Comparison of ENCODE assay signal across 10 cellular contexts in the genomic region with DNA sequence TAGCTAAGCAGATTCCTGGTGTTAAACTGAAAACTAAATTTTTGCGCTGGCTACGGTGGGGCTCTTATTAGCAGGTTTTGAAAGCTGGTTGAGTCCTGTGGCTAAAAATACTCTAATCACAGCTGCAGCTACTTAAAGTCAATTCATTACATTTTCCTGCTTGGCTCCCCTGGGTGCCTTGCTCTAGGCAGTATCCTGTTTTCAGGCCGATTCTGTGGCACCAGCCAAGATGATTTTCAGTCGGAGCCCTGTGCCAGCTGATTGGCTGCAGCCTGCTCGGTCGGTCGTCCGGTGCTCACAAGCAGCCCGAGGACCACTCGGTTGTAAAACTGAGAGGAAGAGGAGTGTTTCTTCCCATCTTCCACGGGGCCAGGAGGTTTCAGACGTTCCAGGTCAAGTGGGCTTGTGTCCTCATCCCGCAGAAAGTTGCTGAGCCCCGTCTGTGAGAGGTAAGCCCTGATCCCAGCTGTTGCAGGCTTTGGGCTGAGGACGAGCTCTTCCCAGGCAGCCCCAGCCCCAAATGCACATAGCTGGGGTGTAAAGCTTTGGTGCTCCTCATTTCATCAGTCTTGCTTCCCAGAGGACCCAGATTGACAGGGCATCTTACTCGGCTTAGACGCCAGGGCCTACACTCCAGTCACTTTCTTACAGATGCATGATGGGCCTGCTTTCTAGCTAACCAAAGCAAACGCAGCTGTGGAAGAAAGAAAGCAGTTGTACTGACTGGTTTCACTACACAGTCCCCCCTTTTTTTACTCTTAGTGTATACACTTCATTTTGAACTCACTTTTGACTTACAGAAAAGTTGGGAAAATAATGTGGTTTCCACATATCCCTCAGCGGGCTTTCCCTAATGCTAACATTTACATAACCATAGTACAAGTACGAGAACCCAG. TPM values are rescaled to one million over a fixed set of nuclear protein-coding genes. Genes with fewer than 3 reads are reported as not detected.
DNase-seq lines count a peak whose midpoint lies in the region; ATAC-seq and TF ChIP-seq lines count a peak whose summit lies in the region.
"Had no signal": no experiment of that assay in that cellular context is flagged by ENCODE, and none has a peak within 500 bp of the region (broad histone marks: within the 10 kb centered on the region; RNA-seq: fewer than 3 reads in every experiment).

No MANE protein-coding gene starts in this region.

- H3K4me1 ChIP-seq in gastroesophageal sphincter, result peaks cover 0 to 39% (median 18%) of the 10 kb centered on the region in 3 donors
- peaks cover 2 to 14% (median 7%) of the 10 kb centered on the region in 4 donors for H3K4me1 ChIP-seq in transverse colon

- H3K27me3 Mint-ChIP-seq in activated T-cell treated with anti-CD3 and anti-CD28 coated beads, Interleukin-2, amount 50 U/mL, for 72 hours (ENCODE audit: low read depth), result no peaks in the 10 kb centered on the region
- H3K27me3 Mint-ChIP-seq in activated T-cell treated with anti-CD3 and anti-CD28 coated beads, Interleukin-2, amount 50 U/mL, for 24 hours, result no peaks in the 10 kb centered on the region

- H3K4me3 ChIP-seq in gastroesophageal sphincter (peak overlapping the region in 1 of 2 donors; percentile 15), transverse colon (no peak overlapping the region)

- peak; percentile 44 to 54 for ATAC-seq in activated T-cell treated with anti-CD3 and anti-CD28 coated beads, Interleukin-2, amount 50 U/mL, for 72 hours (replicated peaks in 1 of 2)
- ATAC-seq in HG03175 (IDR thresholded peaks at IDR 0.05; ENCODE audit: unreplicated experiment) (peak; percentile 30), gastroesophageal sphincter (peak; percentile 77), HG03139 (IDR thresholded peaks at IDR 0.05; ENCODE audit: unreplicated experiment) (no peak)

- H3K36me3 ChIP-seq in gastroesophageal sphincter (peaks cover 0 to 21% of the 10 kb centered on the region in 2 donors), transverse colon (peaks cover 0 to 12% (median 2%) of the 10 kb centered on the region in 4 donors)

- WGBS in gastroesophageal sphincter (ENCODE audit: low coverage in 1 of 2), 2 donors, result 38 to 43% methylated on average over 7 of the region's 20 CpGs
- WGBS in transverse colon (ENCODE audit: low coverage in 1 of 2), 2 donors, result 66 to 81% methylated on average over 4 to 20 of the region's 20 CpGs

- H3K4me3 Mint-ChIP-seq in activated T-cell treated with anti-CD3 and anti-CD28 coated beads, Interleukin-2, amount 50 U/mL, for 72 hours, result no peak overlapping the region
- no peak overlapping the region for H3K4me3 Mint-ChIP-seq in activated T-cell treated with anti-CD3 and anti-CD28 coated beads, Interleukin-2, amount 50 U/mL, for 24 hours
- H3K4me3 Mint-ChIP-seq: neural crest cell had no signal

- H3K27ac Mint-ChIP-seq in activated T-cell treated with anti-CD3 and anti-CD28 coated beads, Interleukin-2, amount 50 U/mL, for 72 hours, result no peak overlapping the region
- H3K27ac Mint-ChIP-seq in activated T-cell treated with anti-CD3 and anti-CD28 coated beads, Interleukin-2, amount 50 U/mL, for 24 hours, result no peak overlapping the region

- no peaks in the 10 kb centered on the region for H3K9me3 Mint-ChIP-seq in activated T-cell treated with anti-CD3 and anti-CD28 coated beads, Interleukin-2, amount 50 U/mL, for 72 hours
- H3K9me3 Mint-ChIP-seq in activated T-cell treated with anti-CD3 and anti-CD28 coated beads, Interleukin-2, amount 50 U/mL, for 24 hours, result no peaks in the 10 kb centered on the region

- H3K27me3 ChIP-seq in gastroesophageal sphincter (no peaks in the 10 kb centered on the region), transverse colon (no peaks in the 10 kb centered on the region)

- no peak for TF ChIP-seq POLR2A in gastroesophageal sphincter (IDR thresholded peaks at IDR 0.05)
- no peak for TF ChIP-seq POLR2A in transverse colon (IDR thresholded peaks at IDR 0.05)

- H3K27ac ChIP-seq in gastroesophageal sphincter (peak overlapping the region; percentile 2 to 81 (median 57)), transverse colon (peak overlapping the region in 3 of 4 donors; percentile 36 to 59 (median 38))

- H3K4me1 Mint-ChIP-seq in activated T-cell treated with anti-CD3 and anti-CD28 coated beads, Interleukin-2, amount 50 U/mL, for 72 hours (ENCODE audit: low read depth), result peaks cover 42% of the 10 kb centered on the region
- peaks cover 45% of the 10 kb centered on the region for H3K4me1 Mint-ChIP-seq in activated T-cell treated with anti-CD3 and anti-CD28 coated beads, Interleukin-2, amount 50 U/mL, for 24 hours (ENCODE audit: low read depth)
- H3K4me1 Mint-ChIP-seq: neural crest cell had no signal

- H3K9me3 ChIP-seq in gastroesophageal sphincter (no peaks in the 10 kb centered on the region), transverse colon (no peaks in the 10 kb centered on the region)

- no peak for TF ChIP-seq CTCF in gastroesophageal sphincter (IDR thresholded peaks at IDR 0.05)
- no peak for TF ChIP-seq CTCF in transverse colon (IDR thresholded peaks at IDR 0.05)

- peaks cover 3 to 4% of the 10 kb centered on the region in 2 donors for H3K36me3 Mint-ChIP-seq in activated T-cell treated with anti-CD3 and anti-CD28 coated beads, Interleukin-2, amount 50 U/mL, for 72 hours (ENCODE audit: insufficient read depth in 2 of 2)
- H3K36me3 Mint-ChIP-seq in activated T-cell treated with anti-CD3 and anti-CD28 coated beads, Interleukin-2, amount 50 U/mL, for 24 hours (ENCODE audit: low read depth), result peaks cover 23% of the 10 kb centered on the region

- intact Hi-C loops in transverse colon (cut with DNase I; ENCODE audit: low total_unique reads), result no loop called here

- TF ChIP-seq EP300 in gastroesophageal sphincter (IDR thresholded peaks at IDR 0.05) (no peak), transverse colon (IDR thresholded peaks at IDR 0.05; ENCODE audit: low read depth) (no peak)

- in situ Hi-C loops in transverse colon (cut with MboI; ENCODE audit: low pct_ligation_motif_present in 1 of 4, low pct_unique_long_range_greater_than_20kb in 1 of 4, low sequenced_read_pairs in 3 of 4), result loop anchor here in 2 of 4 donors (25.0 kb wide), 2 partner anchors 305 to 430 kb away; no protein-coding TSS in a partner anchor

- no peak for DNase-seq in activated T-cell treated with anti-CD3 and anti-CD28 coated beads, Interleukin-2, amount 50 U/mL, for 72 hours
- DNase-seq in activated T-cell treated with anti-CD3 and anti-CD28 coated beads, Interleukin-2, amount 50 U/mL, for 24 hours, result no peak
- no peak for DNase-seq in transverse colon
- no peak for DNase-seq in SKM-1 (lab: John Stamatoyannopoulos, UW; ENCODE audit: unreplicated experiment)
- DNase-seq in NCI-H128 (lab: John Stamatoyannopoulos, UW; ENCODE audit: unreplicated experiment), result no peak
- DNase-seq: SIG-M5 had no signal

RNA-seq across cellular contexts. Expression of gene LYSMD4, which starts 15.9 kb away (rescaled TPM):
- 10 to 100 TPM in 1 of 2 donors, 1 to 10 TPM in 1; 9.7 to 11.7 TPM for total RNA-seq in activated T-cell treated with anti-CD3 and anti-CD28 coated beads, Interleukin-2, amount 50 U/mL, for 72 hours
- 10 to 100 TPM in 3 of 4 donors, 1 to 10 TPM in 1; 7.6 to 18.7 (median 13.6) TPM for total RNA-seq in gastroesophageal sphincter
- total RNA-seq in transverse colon, result 10 to 100 TPM in 3 of 4 donors, 1 to 10 TPM in 1; 1.5 to 19.2 (median 15.5) TPM
